In genomic region chr18:62539284-62540168, GRCh38 we compare ENCODE assay signal across 1 cellular context.
TF ChIP-seq lines count a peak whose summit lies in the region.

No MANE protein-coding gene starts in this region.

TF ChIP-seq in GM23338, 12 proteins besides CTCF, POLR2A, EP300 and RAD21 (continued from another document):
- no peak for TF ChIP-seq ETS1 (IDR thresholded peaks at IDR 0.05)
- no peak for TF ChIP-seq ZNF331 (CRISPR knock-in tag; IDR thresholded peaks at IDR 0.05; ENCODE audit: low read depth)
- no peak for TF ChIP-seq CREB1 (CRISPR knock-in tag; IDR thresholded peaks at IDR 0.05; ENCODE audit: low read depth)
- no peak for TF ChIP-seq REST (IDR thresholded peaks at IDR 0.05; ENCODE audit: unreplicated experiment)
TF ChIP-seq in GM23338: peak in this region for 0.
